In the genomic region with DNA sequence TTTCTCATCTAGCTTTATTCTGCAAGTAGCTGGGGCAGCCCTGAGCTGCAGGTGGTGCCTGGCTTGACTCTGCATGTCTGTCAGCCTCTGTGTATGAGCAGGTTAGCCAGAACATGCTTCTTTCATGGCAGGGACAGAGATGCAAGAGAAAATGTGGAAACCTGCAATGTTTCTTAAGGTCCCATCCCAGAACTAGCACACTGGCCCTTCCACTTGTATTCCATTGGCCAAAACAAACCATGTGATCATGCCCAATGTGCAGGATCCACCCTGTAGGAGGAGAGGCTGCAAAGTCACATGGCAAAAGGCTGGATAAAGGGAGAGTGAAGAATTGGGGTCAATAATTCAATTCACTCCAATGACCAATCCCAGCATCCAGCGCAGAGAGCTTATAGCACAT, we compare ENCODE assay signal across 27 cellular contexts.
"Had no signal": no experiment of that assay in that cellular context is flagged by ENCODE, and none has a peak within 500 bp of the region (broad histone marks: within the 10 kb centered on the region; RNA-seq: fewer than 3 reads in every experiment).

No MANE protein-coding gene starts in this region.

- H3K27ac ChIP-seq: colonic mucosa, esophagus muscularis mucosa, foreskin keratinocyte, gastroesophageal sphincter, heart left ventricle, left lung, ovary, psoas muscle, sigmoid colon, stomach, thyroid gland had no signal

- H3K9me3 ChIP-seq: colonic mucosa, esophagus muscularis mucosa, gastroesophageal sphincter, heart left ventricle, left lung, ovary, psoas muscle, sigmoid colon, stomach, thyroid gland had no signal

- H3K27me3 ChIP-seq: colonic mucosa, esophagus muscularis mucosa, gastroesophageal sphincter, ovary, sigmoid colon, thyroid gland had no signal

- H3K36me3 ChIP-seq: colonic mucosa, esophagus muscularis mucosa, gastroesophageal sphincter, heart left ventricle, left lung, ovary, sigmoid colon, stomach, thyroid gland had no signal

- H3K4me3 ChIP-seq: colonic mucosa, esophagus muscularis mucosa, gastroesophageal sphincter, heart left ventricle, left lung, ovary, psoas muscle, sigmoid colon, stomach, thyroid gland had no signal

- H3K4me1 ChIP-seq: colonic mucosa, foreskin keratinocyte, left lung, psoas muscle, sigmoid colon, thyroid gland had no signal

- ATAC-seq: foreskin keratinocyte; gastroesophageal sphincter; heart left ventricle; left cardiac atrium; left lung; naive thymus-derived CD4-positive, alpha-beta T cell; psoas muscle; right cardiac atrium; stimulated activated effector memory CD8-positive, alpha-beta T cell treated with anti-CD3 and anti-CD28 coated beads, Interleukin-12 subunit alpha, Interleukin-12 subunit beta, amount 100 ng/mL, for 72 hours had no signal

- H3K27ac Mint-ChIP-seq: dendritic cell treated with granulocyte-macrophage colony-stimulating factor and Interleukin-4, amounts not matched to agents 40 ng/mL and 50 ng/mL, for 4 days; naive thymus-derived CD4-positive, alpha-beta T cell; nephron progenitor cell; stimulated activated effector memory CD8-positive, alpha-beta T cell treated with anti-CD3 and anti-CD28 coated beads, Interleukin-12 subunit alpha, Interleukin-12 subunit beta, amount 100 ng/mL, for 72 hours had no signal

- H3K4me3 Mint-ChIP-seq: dendritic cell treated with granulocyte-macrophage colony-stimulating factor and Interleukin-4, amounts not matched to agents 40 ng/mL and 50 ng/mL, for 4 days; mesothelial cell of epicardium; naive thymus-derived CD4-positive, alpha-beta T cell; nephron progenitor cell; stimulated activated effector memory CD8-positive, alpha-beta T cell treated with anti-CD3 and anti-CD28 coated beads, Interleukin-12 subunit alpha, Interleukin-12 subunit beta, amount 100 ng/mL, for 72 hours had no signal

- H3K36me3 Mint-ChIP-seq: mesothelial cell of epicardium; naive thymus-derived CD4-positive, alpha-beta T cell; stimulated activated effector memory CD8-positive, alpha-beta T cell treated with anti-CD3 and anti-CD28 coated beads, Interleukin-12 subunit alpha, Interleukin-12 subunit beta, amount 100 ng/mL, for 72 hours had no signal

- H3K9me3 Mint-ChIP-seq: dendritic cell treated with granulocyte-macrophage colony-stimulating factor and Interleukin-4, amounts not matched to agents 40 ng/mL and 50 ng/mL, for 4 days; mesothelial cell of epicardium; nephron progenitor cell; stimulated activated effector memory CD8-positive, alpha-beta T cell treated with anti-CD3 and anti-CD28 coated beads, Interleukin-12 subunit alpha, Interleukin-12 subunit beta, amount 100 ng/mL, for 72 hours had no signal

- DNase-seq: colonic mucosa; effector CD8-positive, alpha-beta T cell; foreskin keratinocyte; heart left ventricle; hippocampal formation; left cardiac atrium; left lung; mesenchymal stem cell; naive thymus-derived CD4-positive, alpha-beta T cell; nephron progenitor cell; nucleus accumbens; ovary; posterior cingulate gyrus; psoas muscle; right cardiac atrium; sigmoid colon; stimulated activated CD4-positive, alpha-beta T cell treated with anti-CD3 and anti-CD28 coated beads, Interleukin-2, amount 100 ng/mL, for 24 hours; stimulated activated CD4-positive, alpha-beta T cell treated with anti-CD3 and anti-CD28 coated beads, Interleukin-4, amount 100 ng/mL, for 24 hours; stimulated activated naive CD4-positive, alpha-beta T cell treated with Interleukin-2 at 50 U/mL for 16 hours; stomach; thyroid gland; trophoblast cell had no signal

- H3K4me1 Mint-ChIP-seq: stimulated activated effector memory CD8-positive, alpha-beta T cell treated with anti-CD3 and anti-CD28 coated beads, Interleukin-12 subunit alpha, Interleukin-12 subunit beta, amount 100 ng/mL, for 72 hours had no signal
